10 cellular contexts compared by ENCODE assay signal in genomic region chr22:19663821-19664325, GRCh38. TPM values are rescaled to one million over a fixed set of nuclear protein-coding genes. Genes with fewer than 3 reads are reported as not detected.
DNase-seq lines count a peak whose midpoint lies in the region; ATAC-seq and TF ChIP-seq lines count a peak whose summit lies in the region.
"Had no signal": no experiment of that assay in that cellular context is flagged by ENCODE, and none has a peak within 500 bp of the region (broad histone marks: within the 10 kb centered on the region; RNA-seq: fewer than 3 reads in every experiment).

No MANE protein-coding gene starts in this region.

- no peak overlapping the region for H2BK20ac ChIP-seq in IMR-90 (ENCODE audit: low read depth, low read length)

- no peaks in the 10 kb centered on the region for H3K9me3 ChIP-seq in IMR-90 (ENCODE audit: control insufficient read depth, insufficient read depth, low read length)

- no peaks in the 10 kb centered on the region for H3K36me3 Mint-ChIP-seq in activated CD4-positive, alpha-beta T cell treated with anti-CD3 and anti-CD28 coated beads, Interleukin-2, amount 10 ng/mL, durations not matched to agents 7 days and 5 days (ENCODE audit: low read depth)
- H3K36me3 Mint-ChIP-seq in endothelial cell (ENCODE audit: low read depth, unreplicated experiment) = no peaks in the 10 kb centered on the region
- H3K36me3 Mint-ChIP-seq: memory B cell had no signal

- H3K4ac ChIP-seq in IMR-90 (ENCODE audit: low read depth, low read length) = no peak overlapping the region; the same call in 1 of the 2 replicates

- TF ChIP-seq POLR2A in IMR-90 (IDR thresholded peaks at IDR 0.05; ENCODE audit: low read depth, low read length) = no peak

- H2BK120ac ChIP-seq in IMR-90 (ENCODE audit: low read depth, low read length) = no peak overlapping the region

- H2AK5ac ChIP-seq in IMR-90 (ENCODE audit: low read depth, low read length) = peak overlapping the region; percentile 56; the same call in 1 of the 2 replicates

- H3K56ac ChIP-seq in IMR-90 (ENCODE audit: extremely low read depth, insufficient read depth, low read length) = no peak overlapping the region

- H3K4me1 ChIP-seq in ACC112 (ENCODE audit: control insufficient read depth, insufficient read depth, low read length, unreplicated experiment) (peaks cover 28% of the 10 kb centered on the region), IMR-90 (ENCODE audit: control insufficient read depth, insufficient read depth, low read length) (peaks cover 24% of the 10 kb centered on the region)

- in situ Hi-C loops in IMR-90 (cut with MboI; ENCODE audit: low sequenced_read_pairs) = no loop called here

- DNase-seq in IMR-90 (peak; percentile 61), left ventricle myocardium superior (peak; percentile 73), SIG-M5 (lab: John Stamatoyannopoulos, UW) (no peak), endothelial cell (ENCODE audit: low spot score) (no peak), amniotic stem cell (lab: John Stamatoyannopoulos, UW) (no peak)
- DNase-seq in activated CD4-positive, alpha-beta T cell treated with anti-CD3 and anti-CD28 coated beads, Interleukin-2, amount 10 ng/mL, durations not matched to agents 7 days and 5 days = no peak
- DNase-seq: CD4-positive, alpha-beta T cell had no signal

- no peak overlapping the region for H3K27ac Mint-ChIP-seq in activated CD4-positive, alpha-beta T cell treated with anti-CD3 and anti-CD28 coated beads, Interleukin-2, amount 10 ng/mL, durations not matched to agents 7 days and 5 days
- no peak overlapping the region for H3K27ac Mint-ChIP-seq in endothelial cell (ENCODE audit: unreplicated experiment)
- H3K27ac Mint-ChIP-seq: CD4-positive, alpha-beta T cell; memory B cell had no signal

- H3K9me1 ChIP-seq in IMR-90 (ENCODE audit: insufficient read depth, low read length) = 0 out of 2 replicates have a peak, but pooled peaks cover 6% of the 10 kb centered on the region

- H2AFZ ChIP-seq in ACC112 (ENCODE audit: low read length, unreplicated experiment) = no peak overlapping the region
- H2AFZ ChIP-seq in IMR-90 (replicated peaks; ENCODE audit: low read length, poor library complexity) = peak overlapping the region; percentile 65

- H2BK5ac ChIP-seq in IMR-90 (ENCODE audit: low read depth, low read length, poor library complexity, severe bottlenecking) = no peak overlapping the region

- H3K27me3 ChIP-seq in ACC112 (ENCODE audit: insufficient read depth, low read length) (no peaks in the 10 kb centered on the region), IMR-90 (ENCODE audit: control insufficient read depth, insufficient read depth, low read length) (no peaks in the 10 kb centered on the region)

- no TSS peak for BruUV-seq in IMR-90 (replicated peaks; lab: Mats Ljungman, UMichigan)

- no peaks in the 10 kb centered on the region for H3K9me3 Mint-ChIP-seq in activated CD4-positive, alpha-beta T cell treated with anti-CD3 and anti-CD28 coated beads, Interleukin-2, amount 10 ng/mL, durations not matched to agents 7 days and 5 days
- H3K9me3 Mint-ChIP-seq in endothelial cell (ENCODE audit: unreplicated experiment) = no peaks in the 10 kb centered on the region
- H3K9me3 Mint-ChIP-seq: CD4-positive, alpha-beta T cell; memory B cell had no signal

- no peak for TF ChIP-seq RAD21 in IMR-90 (IDR thresholded peaks at IDR 0.05; ENCODE audit: low read length)

- H4K20me1 ChIP-seq in IMR-90 (ENCODE audit: insufficient read depth, low read length) = no peaks in the 10 kb centered on the region

- peak overlapping the region; percentile 15 for H3K4me2 ChIP-seq in IMR-90 (ENCODE audit: low read depth, low read length)

- H3K4me3 Mint-ChIP-seq in activated CD4-positive, alpha-beta T cell treated with anti-CD3 and anti-CD28 coated beads, Interleukin-2, amount 10 ng/mL, durations not matched to agents 7 days and 5 days = no peak overlapping the region
- H3K4me3 Mint-ChIP-seq in endothelial cell (ENCODE audit: unreplicated experiment) = no peak overlapping the region
- H3K4me3 Mint-ChIP-seq: CD4-positive, alpha-beta T cell; memory B cell had no signal

- POLR2A ChIA-PET in IMR-90 (lab: Charles Lee; ENCODE audit: unreplicated experiment) = no interaction called here
- POLR2A ChIA-PET in activated CD4-positive, alpha-beta T cell treated with anti-CD3 and anti-CD28 coated beads, Interleukin-2, amount 10 ng/mL, durations not matched to agents 7 days and 5 days (lab: Charles Lee) = no interaction called here

- H3K27me3 Mint-ChIP-seq in activated CD4-positive, alpha-beta T cell treated with anti-CD3 and anti-CD28 coated beads, Interleukin-2, amount 10 ng/mL, durations not matched to agents 7 days and 5 days = no peaks in the 10 kb centered on the region
- H3K27me3 Mint-ChIP-seq in endothelial cell (ENCODE audit: unreplicated experiment) = peaks cover 12% of the 10 kb centered on the region

- H4K91ac ChIP-seq in IMR-90 (ENCODE audit: insufficient read depth, low read depth, low read length) = no peak overlapping the region; the same call in none of the 2 replicates

- peak; percentile 60 for ATAC-seq in IMR-90 (ENCODE audit: low read depth)
- peak; percentile 79 for ATAC-seq in left ventricle myocardium superior

- no peak overlapping the region for H3K14ac ChIP-seq in IMR-90 (replicated peaks; ENCODE audit: low read depth, low read length)

- dilution Hi-C loops in IMR-90 (cut with HindIII; ENCODE audit: low sequenced_read_pairs, unreplicated experiment) = no loop called here

- H3K4me1 Mint-ChIP-seq in activated CD4-positive, alpha-beta T cell treated with anti-CD3 and anti-CD28 coated beads, Interleukin-2, amount 10 ng/mL, durations not matched to agents 7 days and 5 days = no peaks in the 10 kb centered on the region
- peaks cover 11% of the 10 kb centered on the region for H3K4me1 Mint-ChIP-seq in endothelial cell (ENCODE audit: unreplicated experiment)

- H4K5ac ChIP-seq in IMR-90 (ENCODE audit: low read depth, low read length) = no peak overlapping the region

- H3K9ac ChIP-seq in IMR-90 (ENCODE audit: low read depth, low read length) = no peak overlapping the region

- WGBS in IMR-90 (ENCODE audit: extremely low coverage in 2 of 2, insufficient read length in 1 of 2), 2 experiments = 28% methylated on average over 8 of the region's 14 CpGs; no CpG with 5 or more reads in 1 of the 2 experiments

- H3K27ac ChIP-seq in ACC112 (ENCODE audit: low read depth, low read length) (peak overlapping the region; percentile 42), IMR-90 (ENCODE audit: insufficient read depth, low read length) (no peak overlapping the region), VCaP (peak overlapping the region; percentile 44; the same call in 1 of the 2 replicates)

- CTCF ChIA-PET in IMR-90 (lab: Yijun Ruan, JAX) = interaction anchor here (0.6 to 0.9 kb wide), 2 partner anchors 11 to 66 kb away, joined by 3 to 4 read pairs; no protein-coding TSS in a partner anchor
- CTCF ChIA-PET in activated CD4-positive, alpha-beta T cell treated with anti-CD3 and anti-CD28 coated beads, Interleukin-2, amount 10 ng/mL, durations not matched to agents 7 days and 5 days (lab: Charles Lee) = interaction anchor here (1.0 kb wide), 1 partner anchor 17 kb away, joined by 3 read pairs; no protein-coding TSS in a partner anchor

- H3K36me3 ChIP-seq in ACC112 (ENCODE audit: insufficient read depth, low read length) (no peaks in the 10 kb centered on the region), IMR-90 (ENCODE audit: control insufficient read depth, insufficient read depth, low read length) (no peaks in the 10 kb centered on the region)

- H3K23ac ChIP-seq in IMR-90 (ENCODE audit: low read depth, low read length) = no peak overlapping the region

- H3K79me2 ChIP-seq in ACC112 (ENCODE audit: control insufficient read depth, insufficient read depth, low read length, unreplicated experiment) = no peaks in the 10 kb centered on the region

- no peaks in the 10 kb centered on the region for H3K79me1 ChIP-seq in IMR-90 (ENCODE audit: low read depth in 1 of 2, low read length in 2 of 2)

- H2AK9ac ChIP-seq in IMR-90 (replicated peaks; ENCODE audit: low read depth, low read length, poor library complexity) = no peak overlapping the region

- H3K18ac ChIP-seq in IMR-90 (ENCODE audit: low read depth, low read length) = peak overlapping the region; percentile 22; the same call in 1 of the 2 replicates

- H2BK15ac ChIP-seq in IMR-90 (ENCODE audit: low read depth, low read length) = 0 out of 3 replicates have a peak overlapping the region, but pooled peaks have one; percentile 33

- H3K4me3 ChIP-seq in ACC112 (ENCODE audit: low read depth, low read length) = no peak overlapping the region
- no peak overlapping the region for H3K4me3 ChIP-seq in IMR-90 (ENCODE audit: insufficient read depth, low read depth, low read length)

- no peak for TF ChIP-seq CTCF in IMR-90 (conservative IDR thresholded peaks at IDR 0.05; ENCODE audit: low read depth, low read length)
- no peak for TF ChIP-seq CTCF in VCaP (conservative IDR thresholded peaks at IDR 0.05)
- no peak for TF ChIP-seq CTCF in endothelial cell (IDR thresholded peaks at IDR 0.05; ENCODE audit: unreplicated experiment)

- no peak overlapping the region; a peak in 2 of 4 replicates for H4K8ac ChIP-seq in IMR-90 (ENCODE audit: low read depth in 2 of 2, low read length in 2 of 2)

- intact Hi-C loops in IMR-90 (cut with micrococcal nuclease) = no loop called here
- intact Hi-C loops in left ventricle myocardium superior (cut with micrococcal nuclease) = no loop called here

TF ChIP-seq in IMR-90, 13 proteins besides CTCF, POLR2A, EP300 and RAD21:
- TF ChIP-seq NFE2L2 (IDR thresholded peaks at IDR 0.05; ENCODE audit: low read depth, low read length) = no peak
- no peak for TF ChIP-seq MXI1 (IDR thresholded peaks at IDR 0.05; ENCODE audit: borderline replicate concordance, low read depth, low read length)
- TF ChIP-seq MAZ (IDR thresholded peaks at IDR 0.05; ENCODE audit: borderline replicate concordance, low read depth, low read length) = peak; percentile 42; the same call in 1 of the 2 replicates

RNA-seq across cellular contexts. Expression of gene SEPTIN5, which starts 50.4 kb away (rescaled TPM):
- total RNA-seq in IMR-90 (2012; rRNA removed) = 16.8 and 17.2 TPM in 2 replicates
- polyA plus RNA-seq in IMR-90 (2012; rRNA removed) = 20.7 and 22.3 TPM in 2 replicates
- polyA plus RNA-seq in IMR-90 (2012; cell fraction: cytosol; rRNA removed) = 10.4 and 22.8 TPM in 2 replicates
- polyA plus RNA-seq in IMR-90 (2012; cell fraction: nucleus; rRNA removed; ENCODE audit: low replicate concordance) = 65.7 and 90.4 TPM in 2 replicates
- total RNA-seq in left ventricle myocardium superior = 152 TPM
- total RNA-seq in activated CD4-positive, alpha-beta T cell treated with anti-CD3 and anti-CD28 coated beads, Interleukin-2, amount 10 ng/mL, durations not matched to agents 7 days and 5 days = not detected
- total RNA-seq in endothelial cell (ENCODE audit: unreplicated experiment) = 2.3 TPM

RNA-seq across cellular contexts. Expression of gene GP1BB, which starts 59.5 kb away (rescaled TPM):
- 0.18 and 0.28 TPM in 2 replicates for total RNA-seq in IMR-90 (2012; rRNA removed)
- 1.5 and 4.6 TPM in 2 replicates for polyA plus RNA-seq in IMR-90 (2012; rRNA removed)
- polyA plus RNA-seq in IMR-90 (2012; cell fraction: cytosol; rRNA removed) = 1.2 and 3.0 TPM in 2 replicates
- polyA plus RNA-seq in IMR-90 (2012; cell fraction: nucleus; rRNA removed; ENCODE audit: low replicate concordance) = 7.1 and 36.7 TPM in 2 replicates
- not detected for total RNA-seq in left ventricle myocardium superior
- not detected for total RNA-seq in activated CD4-positive, alpha-beta T cell treated with anti-CD3 and anti-CD28 coated beads, Interleukin-2, amount 10 ng/mL, durations not matched to agents 7 days and 5 days
- total RNA-seq in endothelial cell (ENCODE audit: unreplicated experiment) = not detected

Comparison
In these comparisons a context has a peak if more than half of its experiments do, and no peak if none do; other contexts are left out.
1. DNase-seq: peak in IMR-90 (single experiment) and left ventricle myocardium superior (single experiment); none in SIG-M5 (single experiment), activated CD4-positive, alpha-beta T cell treated with anti-CD3 and anti-CD28 coated beads, Interleukin-2, amount 10 ng/mL, durations not matched to agents 7 days and 5 days (single experiment), endothelial cell (single experiment) and amniotic stem cell (single experiment).